ENCODE assay signal across 8 cellular contexts in the genomic region with DNA sequence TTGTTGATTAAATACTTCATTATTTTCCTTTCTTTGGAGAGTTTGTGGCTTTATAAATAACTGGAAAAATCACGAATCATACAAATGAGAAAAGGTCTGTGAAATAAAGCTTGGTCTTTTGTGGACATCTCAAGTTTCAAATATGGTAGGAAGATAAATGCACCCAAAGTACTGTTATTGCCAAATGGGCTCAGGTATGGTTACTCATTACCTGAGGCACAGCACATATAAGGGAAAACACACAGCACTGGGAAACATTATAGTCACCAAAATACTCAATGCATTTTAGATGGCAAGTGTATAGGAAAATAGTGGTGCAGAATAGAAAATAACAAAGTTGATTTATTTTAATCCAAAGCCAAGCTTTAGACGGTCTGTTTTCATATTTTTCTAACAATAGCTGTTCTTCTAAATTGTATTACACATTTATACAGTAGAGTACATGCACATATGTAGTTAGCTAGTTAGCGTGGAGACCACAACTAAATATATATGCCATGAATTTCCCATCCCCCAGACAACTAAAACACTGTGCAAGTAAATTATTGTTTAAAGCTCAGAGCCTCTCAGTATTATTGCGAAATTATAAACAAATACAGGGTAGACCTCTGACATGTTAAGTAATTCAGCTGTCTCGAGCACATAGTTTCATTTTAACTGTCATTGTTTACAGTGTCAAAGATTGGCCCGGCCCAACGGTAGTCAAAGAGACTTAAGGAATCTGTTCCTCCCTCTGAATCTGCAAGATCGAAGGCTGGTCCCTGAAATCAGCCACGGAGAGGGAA.
DNase-seq lines count a peak whose midpoint lies in the region; ATAC-seq and TF ChIP-seq lines count a peak whose summit lies in the region.

No MANE protein-coding gene starts in this region.

- peak; percentile 21 for ATAC-seq in GM21576 (IDR thresholded peaks at IDR 0.05; ENCODE audit: unreplicated experiment)

- H3K9ac ChIP-seq in ES-I3 (ENCODE audit: low read depth, low read length) (peak overlapping the region; percentile 56), muscle layer of colon (ENCODE audit: low read length) (peak overlapping the region; percentile 58)

- H3K36me3 ChIP-seq in ES-I3 (ENCODE audit: insufficient read depth, low read length) (no peaks in the 10 kb centered on the region), muscle layer of colon (ENCODE audit: insufficient read depth, low read length) (peaks cover 13% of the 10 kb centered on the region)

- H3K4me1 ChIP-seq in ES-I3 (ENCODE audit: insufficient read depth, low read length) (peaks cover 15% of the 10 kb centered on the region; the same call in 1 of the 2 replicates), muscle layer of colon (ENCODE audit: insufficient read depth, low read length) (peaks cover 14% of the 10 kb centered on the region)

- no peak for DNase-seq in Jurkat, Clone E6-1 (ENCODE audit: low read depth, low spot score)
- DNase-seq in coronary artery (ENCODE audit: low spot score) (no peak), NCI-H2029 (lab: John Stamatoyannopoulos, UW) (no peak), epidermal melanocyte (ENCODE audit: insufficient read length, low spot score) (no peak)
- DNase-seq in stimulated activated CD4-positive, alpha-beta T cell treated with anti-CD3 and anti-CD28 coated beads, Interleukin-2, amount 100 ng/mL, for 24 hours: no peak

- no peaks in the 10 kb centered on the region for H3K9me3 ChIP-seq in ES-I3 (ENCODE audit: control insufficient read depth, insufficient read depth, low read length)
- no peaks in the 10 kb centered on the region for H3K9me3 ChIP-seq in muscle layer of colon (ENCODE audit: low read length)

- H3K27ac ChIP-seq in coronary artery: peak overlapping the region; percentile 61 to 91
- H3K27ac ChIP-seq in muscle layer of colon (ENCODE audit: low read depth, low read length): peak overlapping the region; percentile 54

- H3K4me3 ChIP-seq in Jurkat, Clone E6-1 (ENCODE audit: low read length): peak overlapping the region; percentile 73
- H3K4me3 ChIP-seq in coronary artery (peak overlapping the region; percentile 85), muscle layer of colon (ENCODE audit: low read depth in 1 of 2, low read length in 2 of 2) (peak overlapping the region; percentile 57 to 77)

- TF ChIP-seq CTCF in coronary artery (IDR thresholded peaks at IDR 0.05): no peak

- H3K27me3 ChIP-seq in muscle layer of colon (ENCODE audit: control insufficient read depth in 1 of 2, insufficient read depth in 2 of 2, low read length in 2 of 2): no peaks in the 10 kb centered on the region
